In the genomic region with DNA sequence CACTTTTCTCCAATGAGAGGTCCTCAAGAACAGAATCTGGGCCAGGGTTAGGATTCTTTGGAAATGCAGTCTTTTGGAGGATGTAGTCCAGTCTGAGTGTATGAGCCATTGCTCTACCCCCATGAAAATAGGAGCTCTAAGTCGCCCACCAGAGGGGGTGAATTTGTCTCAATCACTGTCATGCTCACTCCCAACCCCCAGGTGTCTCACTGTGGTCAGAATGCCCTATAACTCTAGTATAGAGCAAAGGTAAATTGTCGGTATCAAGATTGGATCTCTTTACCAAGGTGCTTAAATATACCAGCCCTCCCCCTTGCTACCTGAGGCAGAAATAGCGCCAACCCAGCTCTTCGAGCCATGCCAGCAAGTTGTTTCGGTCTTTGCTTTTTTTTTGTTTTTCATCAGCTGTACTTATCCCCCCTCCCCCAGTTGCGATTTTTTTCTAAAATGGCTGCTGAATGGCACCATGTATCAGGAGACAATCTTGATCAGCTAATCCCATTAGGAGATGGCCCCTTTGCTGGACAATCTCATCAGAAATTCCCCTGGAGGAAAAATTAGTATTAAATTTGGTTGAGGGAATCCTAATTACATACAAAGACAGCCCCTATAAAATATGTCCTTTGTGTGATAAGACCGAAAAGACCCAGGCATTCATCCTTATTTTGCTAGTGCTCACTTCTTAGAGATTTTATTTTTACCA, we compare ENCODE assay signal across 12 cellular contexts.
DNase-seq lines count a peak whose midpoint lies in the region; ATAC-seq and TF ChIP-seq lines count a peak whose summit lies in the region.
"Had no signal": no experiment of that assay in that cellular context is flagged by ENCODE, and none has a peak within 500 bp of the region (broad histone marks: within the 10 kb centered on the region; RNA-seq: fewer than 3 reads in every experiment).

No MANE protein-coding gene starts in this region.

- CTCF ChIA-PET in Panc1 (lab: Charles Lee), result interaction anchor here (0.6 to 0.8 kb wide), 4 partner anchors 170 to 500 kb away, joined by 3 to 12 read pairs (median 8); no protein-coding TSS in a partner anchor

- peak; percentile 6 for DNase-seq in COLO668 (lab: John Stamatoyannopoulos, UW; ENCODE audit: unreplicated experiment)
- peak; percentile 60 for DNase-seq in H7
- DNase-seq in Panc1 (ENCODE audit: low read depth, low spot score), result no peak
- DNase-seq in fibroblast of villous mesenchyme (ENCODE audit: low read depth), result no peak
- DNase-seq in lower leg skin (ENCODE audit: low spot score in 2 of 2), result no peak
- no peak for DNase-seq in GM19240 (ENCODE audit: insufficient read length, low spot score)
- no peak for DNase-seq in foreskin fibroblast
- DNase-seq: DMS79 treated with DMSO at 0.1 percent for 48 hours, NCI-H2227 treated with DMSO at 0.1 percent for 48 hours, posterior cingulate gyrus had no signal

- H3K27me3 ChIP-seq in H7 (ENCODE audit: control insufficient read depth, insufficient read depth, low read length) (no peaks in the 10 kb centered on the region), Panc1 (ENCODE audit: control insufficient read depth, insufficient read depth, low read length) (no peaks in the 10 kb centered on the region)

- no peak for TF ChIP-seq POLR2A in lower leg skin (IDR thresholded peaks at IDR 0.05)

- TF ChIP-seq CTCF in Panc1 (IDR thresholded peaks at IDR 0.05) (peak; percentile 11; the same call in 1 of the 2 replicates), fibroblast of villous mesenchyme (IDR thresholded peaks at IDR 0.05; ENCODE audit: insufficient read depth, low read depth, low read length) (peak; percentile 12), lower leg skin (IDR thresholded peaks at IDR 0.05) (no peak), foreskin fibroblast (IDR thresholded peaks at IDR 0.05; ENCODE audit: low read depth, low read length) (no peak)

- in situ Hi-C loops in Panc1 (cut with HindIII; ENCODE audit: low pct_unique_long_range_greater_than_20kb, low sequenced_read_pairs), result no loop called here

- H3K9me3 ChIP-seq in Panc1 (ENCODE audit: control insufficient read depth, insufficient read depth, low read depth, low read length), result no peaks in the 10 kb centered on the region

- intact Hi-C loops in Panc1 (cut with micrococcal nuclease; ENCODE audit: unreplicated experiment), result no loop called here
- intact Hi-C loops in lower leg skin (cut with DNase I; ENCODE audit: low total_unique reads), result no loop called here

- ATAC-seq in Panc1 (no peak), HG03469 (IDR thresholded peaks at IDR 0.05; ENCODE audit: unreplicated experiment) (no peak)

- POLR2A ChIA-PET in Panc1 (lab: Charles Lee), result no interaction called here

- no peak overlapping the region for H3K4me3 ChIP-seq in H7 (ENCODE audit: insufficient read depth, low read depth, low read length)
- H3K4me3 ChIP-seq in Panc1 (ENCODE audit: low read depth in 2 of 2, low read length in 2 of 2), result no peak overlapping the region
- no peak overlapping the region for H3K4me3 ChIP-seq in fibroblast of villous mesenchyme (ENCODE audit: low read depth, low read length)
- no peak overlapping the region for H3K4me3 ChIP-seq in lower leg skin (ENCODE audit: low read depth, poor library complexity, severe bottlenecking)
- no peak overlapping the region for H3K4me3 ChIP-seq in foreskin fibroblast (ENCODE audit: low read depth in 1 of 2, low read length in 2 of 2)
- H3K4me3 ChIP-seq: lung had no signal

- H3K27ac ChIP-seq in Panc1 (ENCODE audit: low read length), result no peak overlapping the region

- H3K36me3 ChIP-seq in H7 (replicated peaks; ENCODE audit: control insufficient read depth, insufficient read depth, low read length) (no peaks in the 10 kb centered on the region), Panc1 (ENCODE audit: control insufficient read depth, insufficient read depth, low read length) (no peaks in the 10 kb centered on the region)

- H3K4me1 ChIP-seq in Panc1 (ENCODE audit: control insufficient read depth, insufficient read depth, low read length), result no peaks in the 10 kb centered on the region

- WGBS in lower leg skin, 2 donors, result 81 to 82% methylated on average over 7 of the region's 7 CpGs

- no TSS peak for BruUV-seq in Panc1 (replicated peaks; lab: Mats Ljungman, UMichigan)

Comparison
In these comparisons a context has a peak if more than half of its experiments do, and no peak if none do; other contexts are left out.
1. DNase-seq: peak in COLO668 (single experiment) and H7 (single experiment); none in Panc1 (single experiment), fibroblast of villous mesenchyme (single experiment), lower leg skin (0 of 2), GM19240 (single experiment) and foreskin fibroblast (0 of 2).
2. CTCF ChIP-seq: peak in Panc1 (single experiment) and fibroblast of villous mesenchyme (single experiment); none in lower leg skin (0 of 3) and foreskin fibroblast (single experiment).